21 cellular contexts compared by ENCODE assay signal in the genomic region with DNA sequence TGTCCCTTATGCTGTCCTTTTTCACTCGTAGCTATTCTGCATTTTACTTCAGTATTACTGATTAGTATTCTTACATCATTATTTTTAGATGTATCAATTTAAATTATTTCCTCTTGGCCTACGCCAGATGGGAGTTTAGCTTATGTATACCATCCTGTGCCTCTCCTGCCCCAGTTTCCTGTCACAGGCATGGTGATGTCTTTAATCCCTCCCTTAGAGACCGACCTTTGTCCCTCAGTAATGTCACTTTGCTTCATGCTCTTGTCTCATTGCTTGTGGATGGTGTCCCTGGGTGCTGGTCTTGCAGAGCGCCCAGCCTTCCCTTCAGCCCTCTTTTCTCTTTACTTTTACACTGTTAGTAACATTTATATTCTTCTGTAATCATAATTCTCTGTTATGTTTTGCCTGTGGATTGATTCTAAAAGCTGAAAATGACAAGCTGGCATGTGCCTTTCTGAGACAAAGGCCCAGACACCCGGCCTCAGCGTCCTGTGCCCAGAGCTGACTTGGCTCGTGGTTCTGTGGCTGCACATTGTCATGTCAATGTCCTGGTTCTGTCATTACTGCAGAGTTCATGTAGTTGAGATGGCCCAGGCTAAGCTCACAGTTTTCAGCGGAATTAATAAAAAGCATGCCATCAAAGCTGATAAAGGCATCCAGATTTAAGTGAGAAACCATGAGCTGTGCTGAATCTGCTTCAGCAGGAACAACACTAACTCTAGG.
DNase-seq lines count a peak whose midpoint lies in the region; ATAC-seq, FAIRE-seq and TF ChIP-seq lines count a peak whose summit lies in the region.
"Had no signal": no experiment of that assay in that cellular context is flagged by ENCODE, and none has a peak within 500 bp of the region (broad histone marks: within the 10 kb centered on the region; RNA-seq: fewer than 3 reads in every experiment).

No MANE protein-coding gene starts in this region.

- H3K4me3 Mint-ChIP-seq in activated T-cell treated with anti-CD3 and anti-CD28 coated beads, Interleukin-2, amount 50 U/mL, for 72 hours = no peak overlapping the region
- no peak overlapping the region for H3K4me3 Mint-ChIP-seq in endodermal cell
- H3K4me3 Mint-ChIP-seq: CD8-positive, alpha-beta T cell; H9; IgD-negative memory B cell had no signal

- no peak for TF ChIP-seq EP300 in gastroesophageal sphincter (IDR thresholded peaks at IDR 0.05)

- TF ChIP-seq CTCF in endodermal cell (conservative IDR thresholded peaks at IDR 0.05) (no peak), gastroesophageal sphincter (IDR thresholded peaks at IDR 0.05) (no peak)

- H3K9me3 ChIP-seq in endodermal cell (ENCODE audit: control insufficient read depth, low read length) (no peaks in the 10 kb centered on the region), small intestine (ENCODE audit: control insufficient read depth, low read depth) (no peaks in the 10 kb centered on the region), gastroesophageal sphincter (peaks cover 0 to 2% (median 0%) of the 10 kb centered on the region in 3 donors)
- H3K9me3 ChIP-seq: BLaER1, Peyer's patch had no signal

- WGBS in endodermal cell (ENCODE audit: insufficient coverage in 1 of 2, insufficient read length in 1 of 2), 2 experiments = 86 to 96% methylated on average over 2 to 7 of the region's 8 CpGs
- 89 to 92% (median 92%) methylated on average over 8 of the region's 8 CpGs for WGBS in small intestine, 3 donors
- WGBS in gastroesophageal sphincter (ENCODE audit: low coverage in 1 of 2), 2 donors = 67 to 76% methylated on average over 4 to 7 of the region's 8 CpGs

- no peak for DNase-seq in activated T-cell treated with anti-CD3 and anti-CD28 coated beads, Interleukin-2, amount 50 U/mL, for 72 hours
- no peak for DNase-seq in activated T-cell treated with anti-CD3 and anti-CD28 coated beads for 4 hours
- no peak for DNase-seq in endodermal cell
- peak; percentile 67 for DNase-seq in left ventricle myocardium superior
- DNase-seq in small intestine = peak; percentile 11
- DNase-seq: 8988T; CD8-positive, alpha-beta T cell; DMS79; H9; Kasumi-1; MM.1S; NCI-H1092 treated with DMSO at 0.1 percent for 48 hours; NCI-H1694; NCI-H524; Peyer's patch had no signal

- no peak for TF ChIP-seq POLR2A in gastroesophageal sphincter (IDR thresholded peaks at IDR 0.05)

- H3K27me3 Mint-ChIP-seq in activated T-cell treated with anti-CD3 and anti-CD28 coated beads, Interleukin-2, amount 50 U/mL, for 72 hours (ENCODE audit: low read depth) = no peaks in the 10 kb centered on the region
- H3K27me3 Mint-ChIP-seq in endodermal cell (ENCODE audit: insufficient read depth) = no peaks in the 10 kb centered on the region
- H3K27me3 Mint-ChIP-seq: IgD-negative memory B cell had no signal

- no peak for FAIRE-seq in small intestine (lab: Jason Lieb, UNC)
- FAIRE-seq: G401.6 had no signal

- H3K36me3 Mint-ChIP-seq in activated T-cell treated with anti-CD3 and anti-CD28 coated beads, Interleukin-2, amount 50 U/mL, for 72 hours (ENCODE audit: insufficient read depth in 2 of 2) = peaks cover 23 to 46% of the 10 kb centered on the region in 2 donors
- H3K36me3 Mint-ChIP-seq in endodermal cell (ENCODE audit: low read depth) = peaks cover 63% of the 10 kb centered on the region

- intact Hi-C loops in left ventricle myocardium superior (cut with micrococcal nuclease) = no loop called here

- peak overlapping the region; percentile 45 for H3K27ac Mint-ChIP-seq in activated T-cell treated with anti-CD3 and anti-CD28 coated beads, Interleukin-2, amount 50 U/mL, for 72 hours
- peak overlapping the region; percentile 9 for H3K27ac Mint-ChIP-seq in endodermal cell
- H3K27ac Mint-ChIP-seq: CD8-positive, alpha-beta T cell had no signal

- H3K27ac ChIP-seq in endodermal cell (ENCODE audit: low read depth, low read length) = no peak overlapping the region
- no peak overlapping the region for H3K27ac ChIP-seq in small intestine (ENCODE audit: low read depth in 1 of 2, low read length in 1 of 2)
- H3K27ac ChIP-seq in gastroesophageal sphincter = no peak overlapping the region
- H3K27ac ChIP-seq: BLaER1, Peyer's patch had no signal

- H3K36me3 ChIP-seq in endodermal cell (ENCODE audit: control insufficient read depth, insufficient read depth, low read length) = peaks cover 30% of the 10 kb centered on the region
- peaks cover 21 to 22% of the 10 kb centered on the region in 2 donors for H3K36me3 ChIP-seq in small intestine (ENCODE audit: control insufficient read depth in 2 of 2, insufficient read depth in 2 of 2, low read length in 2 of 2)
- H3K36me3 ChIP-seq in gastroesophageal sphincter = peaks cover 0 to 98% of the 10 kb centered on the region in 2 donors

- H3K4me1 ChIP-seq in endodermal cell (ENCODE audit: control insufficient read depth, insufficient read depth, low read length) (no peaks in the 10 kb centered on the region), small intestine (ENCODE audit: control insufficient read depth in 2 of 2, insufficient read depth in 1 of 2, low read depth in 1 of 2, low read length in 1 of 2) (no peaks in the 10 kb centered on the region), gastroesophageal sphincter (peaks cover 0 to 26% (median 4%) of the 10 kb centered on the region in 3 donors)
- H3K4me1 ChIP-seq: BLaER1, Peyer's patch had no signal

- no peaks in the 10 kb centered on the region for H3K27me3 ChIP-seq in endodermal cell (ENCODE audit: control insufficient read depth, insufficient read depth, low read length, poor library complexity, severe bottlenecking)
- H3K27me3 ChIP-seq in small intestine (ENCODE audit: control insufficient read depth in 2 of 2, insufficient read depth in 2 of 2, low read length in 2 of 2) = no peaks in the 10 kb centered on the region
- H3K27me3 ChIP-seq in gastroesophageal sphincter = no peaks in the 10 kb centered on the region
- H3K27me3 ChIP-seq: BLaER1, Peyer's patch had no signal

- ATAC-seq in activated T-cell treated with anti-CD3 and anti-CD28 coated beads, Interleukin-2, amount 50 U/mL, for 72 hours (replicated peaks in 1 of 2) = no peak
- ATAC-seq in left ventricle myocardium superior = peak; percentile 81
- ATAC-seq in HG02981 (IDR thresholded peaks at IDR 0.05; ENCODE audit: unreplicated experiment) = no peak
- no peak for ATAC-seq in gastroesophageal sphincter
- ATAC-seq in HG03521 (IDR thresholded peaks at IDR 0.05; ENCODE audit: unreplicated experiment) = no peak
- ATAC-seq: CD8-positive, alpha-beta T cell had no signal

- H3K9ac ChIP-seq in endodermal cell (ENCODE audit: extremely low read depth, low read length, poor library complexity, severe bottlenecking) = no peak overlapping the region
- H3K9ac ChIP-seq: BLaER1 had no signal

- no peaks in the 10 kb centered on the region for H3K4me1 Mint-ChIP-seq in activated T-cell treated with anti-CD3 and anti-CD28 coated beads, Interleukin-2, amount 50 U/mL, for 72 hours (ENCODE audit: low read depth)
- peaks cover 12% of the 10 kb centered on the region for H3K4me1 Mint-ChIP-seq in endodermal cell
- H3K4me1 Mint-ChIP-seq: H9, IgD-negative memory B cell had no signal

- peaks cover 2 to 3% of the 10 kb centered on the region in 2 donors for H3K9me3 Mint-ChIP-seq in activated T-cell treated with anti-CD3 and anti-CD28 coated beads, Interleukin-2, amount 50 U/mL, for 72 hours
- H3K9me3 Mint-ChIP-seq in endodermal cell = no peaks in the 10 kb centered on the region
- H3K9me3 Mint-ChIP-seq: H9 had no signal

- H3K4me3 ChIP-seq in endodermal cell (ENCODE audit: low read length) (no peak overlapping the region), small intestine (ENCODE audit: low read depth in 1 of 2, low read length in 2 of 2) (no peak overlapping the region), gastroesophageal sphincter (no peak overlapping the region)
- H3K4me3 ChIP-seq: BLaER1, Peyer's patch had no signal

Comparison
In these comparisons a context has a peak if more than half of its experiments do, and no peak if none do; other contexts are left out.
1. DNase-seq: peak in left ventricle myocardium superior (single experiment) and small intestine (single experiment); none in activated T-cell treated with anti-CD3 and anti-CD28 coated beads, Interleukin-2, amount 50 U/mL, for 72 hours (0 of 2), activated T-cell treated with anti-CD3 and anti-CD28 coated beads for 4 hours (single experiment) and endodermal cell (single experiment).